Comparison of ENCODE assay signal across 8 cellular contexts in genomic region chr15:92883643-92884458, GRCh38. TPM values are rescaled to one million over a fixed set of nuclear protein-coding genes. Genes with fewer than 3 reads are reported as not detected.
A peak's percentile ranks its signal among the peaks of the same experiment; 100 is the strongest.
DNase-seq lines count a peak whose midpoint lies in the region; ATAC-seq lines count a peak whose summit lies in the region.

No MANE protein-coding gene starts in this region.

- peak overlapping the region; percentile 99 for H3K27ac Mint-ChIP-seq in activated naive CD4-positive, alpha-beta T cell treated with anti-CD3 and anti-CD28 coated beads for 36 hours
- peak overlapping the region; percentile 98 for H3K27ac Mint-ChIP-seq in dendritic cell treated with granulocyte-macrophage colony-stimulating factor and Interleukin-4, amounts not matched to agents 40 ng/mL and 50 ng/mL, for 4 days

- intact Hi-C loops in activated naive CD4-positive, alpha-beta T cell treated with anti-CD3 and anti-CD28 coated beads for 36 hours (cut with micrococcal nuclease), result loop anchor here (2.0 kb wide), 1 partner anchor 63 kb away; no protein-coding TSS in a partner anchor
- intact Hi-C loops in dendritic cell treated with granulocyte-macrophage colony-stimulating factor and Interleukin-4, amounts not matched to agents 40 ng/mL and 50 ng/mL, for 4 days (cut with micrococcal nuclease), result loop anchor here (2.0 to 5.0 kb wide), 2 partner anchors 17 to 37 kb away; partner anchors contain the start of gene CHD2

- no peaks in the 10 kb centered on the region for H3K9me3 ChIP-seq in mucosa of rectum (ENCODE audit: control insufficient read depth in 2 of 2, low read length in 2 of 2)

- no peak for ATAC-seq in GM18867 (IDR thresholded peaks at IDR 0.05; ENCODE audit: unreplicated experiment)

- peak overlapping the region; percentile 94 to 99 for H3K9ac ChIP-seq in mucosa of rectum (ENCODE audit: low read depth in 1 of 2, low read length in 2 of 2)

- H3K27ac ChIP-seq in mucosa of rectum (ENCODE audit: low read depth in 2 of 2, low read length in 2 of 2), result peak overlapping the region; percentile 99

- H3K36me3 Mint-ChIP-seq in activated naive CD4-positive, alpha-beta T cell treated with anti-CD3 and anti-CD28 coated beads for 36 hours (ENCODE audit: low read depth), result peaks cover 51% of the 10 kb centered on the region
- H3K36me3 Mint-ChIP-seq in dendritic cell treated with granulocyte-macrophage colony-stimulating factor and Interleukin-4, amounts not matched to agents 40 ng/mL and 50 ng/mL, for 4 days (ENCODE audit: low read depth), result peaks cover 48% of the 10 kb centered on the region

- H3K4me1 ChIP-seq in mucosa of rectum (ENCODE audit: control insufficient read depth in 2 of 2, insufficient read depth in 2 of 2, low read length in 2 of 2), result peaks cover 41 to 46% of the 10 kb centered on the region in 2 donors

- DNase-seq in activated naive CD4-positive, alpha-beta T cell treated with anti-CD3 and anti-CD28 coated beads for 36 hours, result no peak
- DNase-seq in activated naive CD4-positive, alpha-beta T cell (lab: John Stamatoyannopoulos, UW), result no peak
- DNase-seq in RPMI8226 (peak; percentile 16), germinal center (ENCODE audit: low spot score) (no peak), UCSD-AML1 (lab: John Stamatoyannopoulos, UW; ENCODE audit: unreplicated experiment) (no peak)

- peak overlapping the region; percentile 94 for H3K4me3 Mint-ChIP-seq in activated naive CD4-positive, alpha-beta T cell treated with anti-CD3 and anti-CD28 coated beads for 36 hours
- H3K4me3 Mint-ChIP-seq in dendritic cell treated with granulocyte-macrophage colony-stimulating factor and Interleukin-4, amounts not matched to agents 40 ng/mL and 50 ng/mL, for 4 days, result peak overlapping the region; percentile 81

- H3K27me3 ChIP-seq in mucosa of rectum (ENCODE audit: control insufficient read depth in 2 of 2, insufficient read depth in 2 of 2, low read length in 2 of 2), result no peaks in the 10 kb centered on the region

- peaks cover 15 to 27% of the 10 kb centered on the region in 2 donors for H3K36me3 ChIP-seq in mucosa of rectum (ENCODE audit: control insufficient read depth in 2 of 2, insufficient read depth in 2 of 2, low read length in 2 of 2)

- CTCF ChIA-PET in activated naive CD4-positive, alpha-beta T cell treated with anti-CD3 and anti-CD28 coated beads for 36 hours (lab: Charles Lee), result interaction anchor here (1.5 to 5.1 kb wide), 5 partner anchors 18 to 75 kb away, joined by 5 to 48 read pairs (median 11); partner anchors contain the start of gene CHD2

- no peaks in the 10 kb centered on the region for H3K9me3 Mint-ChIP-seq in activated naive CD4-positive, alpha-beta T cell treated with anti-CD3 and anti-CD28 coated beads for 36 hours
- no peaks in the 10 kb centered on the region for H3K9me3 Mint-ChIP-seq in dendritic cell treated with granulocyte-macrophage colony-stimulating factor and Interleukin-4, amounts not matched to agents 40 ng/mL and 50 ng/mL, for 4 days

- H3K4me1 Mint-ChIP-seq in activated naive CD4-positive, alpha-beta T cell treated with anti-CD3 and anti-CD28 coated beads for 36 hours (ENCODE audit: low read depth), result peaks cover 50% of the 10 kb centered on the region
- peaks cover 33% of the 10 kb centered on the region for H3K4me1 Mint-ChIP-seq in dendritic cell treated with granulocyte-macrophage colony-stimulating factor and Interleukin-4, amounts not matched to agents 40 ng/mL and 50 ng/mL, for 4 days (ENCODE audit: low read depth)

- no peaks in the 10 kb centered on the region for H3K27me3 Mint-ChIP-seq in activated naive CD4-positive, alpha-beta T cell treated with anti-CD3 and anti-CD28 coated beads for 36 hours (ENCODE audit: low read depth)
- no peaks in the 10 kb centered on the region for H3K27me3 Mint-ChIP-seq in dendritic cell treated with granulocyte-macrophage colony-stimulating factor and Interleukin-4, amounts not matched to agents 40 ng/mL and 50 ng/mL, for 4 days

- H3K4me3 ChIP-seq in mucosa of rectum (ENCODE audit: low read length in 2 of 2), result peak overlapping the region; percentile 85 to 89

RNA-seq across cellular contexts. Expression of gene CHD2, which starts 16.3 kb away (rescaled TPM):
- 100 to 1,000 TPM; 164 to 185 TPM for total RNA-seq in activated naive CD4-positive, alpha-beta T cell treated with anti-CD3 and anti-CD28 coated beads for 36 hours
